8 cellular contexts compared by ENCODE assay signal in the genomic region with DNA sequence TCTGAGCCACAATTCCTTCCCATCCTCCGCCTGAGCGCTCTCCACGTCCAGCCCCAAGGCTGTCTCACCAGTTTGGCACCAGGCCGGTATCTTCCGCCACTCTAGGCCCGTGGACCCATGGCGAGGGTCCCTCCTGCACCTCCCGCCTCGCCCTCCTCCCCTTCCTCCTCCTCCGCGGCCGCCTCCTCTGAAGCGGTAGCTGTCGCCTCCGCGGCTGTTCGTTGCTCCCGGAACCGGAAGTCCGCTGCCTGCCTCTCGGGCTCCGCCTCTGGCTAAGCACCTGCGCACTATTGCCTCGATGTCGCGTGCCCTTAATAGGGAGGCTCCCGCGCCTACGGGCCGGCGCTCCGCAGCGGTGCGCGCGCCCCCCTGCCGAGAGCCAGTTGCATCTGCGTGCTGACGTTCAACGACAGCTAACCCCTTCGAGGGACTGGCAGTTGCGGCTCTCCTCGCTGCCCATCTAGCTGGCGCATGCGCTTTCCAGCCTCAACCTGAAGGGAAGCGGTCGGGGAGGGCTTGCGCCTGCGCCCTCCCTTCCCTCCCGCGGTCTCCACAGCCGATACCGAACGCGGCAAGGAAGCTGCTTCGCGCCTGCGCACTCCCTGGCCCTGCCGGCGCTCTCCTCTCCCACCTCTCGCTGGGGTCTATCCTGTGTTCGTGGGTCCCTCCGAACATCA. TPM values are rescaled to one million over a fixed set of nuclear protein-coding genes. Genes with fewer than 3 reads are reported as not detected.
DNase-seq lines count a peak whose midpoint lies in the region; ATAC-seq and TF ChIP-seq lines count a peak whose summit lies in the region.

Gene MBD1 (minus strand): TSS at position 229 of the 677 bp plus-strand sequence. CDS start 1,531 bp downstream, outside the sequence.

- 0 out of 2 replicates have a peak, but pooled peaks cover 12% of the 10 kb centered on the region for H3F3A ChIP-seq in SU-DHL-6 (ENCODE audit: insufficient read depth)

- H3K4me1 Mint-ChIP-seq in activated naive CD8-positive, alpha-beta T cell treated with anti-CD3 and anti-CD28 coated beads, Interleukin-2, amount 10 ng/mL, durations not matched to agents 7 days and 5 days: peaks cover 34% of the 10 kb centered on the region
- H3K4me1 Mint-ChIP-seq in glutamatergic neuron (ENCODE audit: low read depth, unreplicated experiment) (peaks cover 7% of the 10 kb centered on the region), osteocyte (ENCODE audit: unreplicated experiment) (peaks cover 32% of the 10 kb centered on the region)

- WGBS in thymus: under 1% methylated on average over 63 of the region's 63 CpGs

- POLR2A ChIA-PET in activated naive CD8-positive, alpha-beta T cell treated with anti-CD3 and anti-CD28 coated beads, Interleukin-2, amount 10 ng/mL, durations not matched to agents 7 days and 5 days (lab: Charles Lee): interaction anchor here (0.6 to 3.0 kb wide), 12 partner anchors 9 to 749 kb away, joined by 3 to 17 read pairs (median 8); partner anchors contain the start of genes CFAP53, SKA1 and SMAD4

- H3K36me3 Mint-ChIP-seq in activated naive CD8-positive, alpha-beta T cell treated with anti-CD3 and anti-CD28 coated beads, Interleukin-2, amount 10 ng/mL, durations not matched to agents 7 days and 5 days: peaks cover 35% of the 10 kb centered on the region
- peaks cover 4% of the 10 kb centered on the region for H3K36me3 Mint-ChIP-seq in glutamatergic neuron (ENCODE audit: unreplicated experiment)
- H3K36me3 Mint-ChIP-seq in osteocyte (ENCODE audit: unreplicated experiment): peaks cover 30% of the 10 kb centered on the region

- DNase-seq in GM12865 (ENCODE audit: low read depth) (peak; percentile 99), NCI-H128 (lab: John Stamatoyannopoulos, UW; ENCODE audit: unreplicated experiment) (peak; percentile 97), glutamatergic neuron (peak; percentile 95), osteocyte (ENCODE audit: extremely low spot score, unreplicated experiment) (peak; percentile 100)
- DNase-seq in activated naive CD8-positive, alpha-beta T cell treated with anti-CD3 and anti-CD28 coated beads, Interleukin-2, amount 10 ng/mL, durations not matched to agents 7 days and 5 days: peak; percentile 93

- H3K9me3 Mint-ChIP-seq in activated naive CD8-positive, alpha-beta T cell treated with anti-CD3 and anti-CD28 coated beads, Interleukin-2, amount 10 ng/mL, durations not matched to agents 7 days and 5 days: no peaks in the 10 kb centered on the region
- peaks cover 13% of the 10 kb centered on the region for H3K9me3 Mint-ChIP-seq in glutamatergic neuron (ENCODE audit: unreplicated experiment)
- no peaks in the 10 kb centered on the region for H3K9me3 Mint-ChIP-seq in osteocyte (ENCODE audit: unreplicated experiment)

- peak within 1 kb of the TSS; percentile 95 for H3K9ac ChIP-seq in SU-DHL-6 (ENCODE audit: low read length)

- TF ChIP-seq CTCF in GM12865 (IDR thresholded peaks at IDR 0.05; ENCODE audit: insufficient read depth, low read depth, low read length, missing control alignments): peak; percentile 16
- TF ChIP-seq CTCF in SU-DHL-6 (IDR thresholded peaks at IDR 0.05; ENCODE audit: insufficient read depth, low read length, poor library complexity, severe bottlenecking): no peak
- TF ChIP-seq CTCF in glutamatergic neuron (IDR thresholded peaks at IDR 0.05; ENCODE audit: partially characterized antibody, unreplicated experiment): no peak
- peak; percentile 16 for TF ChIP-seq CTCF in osteocyte (IDR thresholded peaks at IDR 0.05)

- H3K27me3 Mint-ChIP-seq in activated naive CD8-positive, alpha-beta T cell treated with anti-CD3 and anti-CD28 coated beads, Interleukin-2, amount 10 ng/mL, durations not matched to agents 7 days and 5 days: no peaks in the 10 kb centered on the region
- H3K27me3 Mint-ChIP-seq in glutamatergic neuron (ENCODE audit: unreplicated experiment) (peaks cover 6% of the 10 kb centered on the region), osteocyte (ENCODE audit: unreplicated experiment) (no peaks in the 10 kb centered on the region)

- peak within 1 kb of the TSS; percentile 97 for H3K27ac Mint-ChIP-seq in activated naive CD8-positive, alpha-beta T cell treated with anti-CD3 and anti-CD28 coated beads, Interleukin-2, amount 10 ng/mL, durations not matched to agents 7 days and 5 days
- H3K27ac Mint-ChIP-seq in glutamatergic neuron (ENCODE audit: unreplicated experiment) (peak within 1 kb of the TSS; percentile 86), osteocyte (ENCODE audit: unreplicated experiment) (peak within 1 kb of the TSS; percentile 94)

- H3K9me3 ChIP-seq in SU-DHL-6 (ENCODE audit: insufficient read depth, low read length): no peaks in the 10 kb centered on the region
- H3K9me3 ChIP-seq in thymus (ENCODE audit: control insufficient read depth): no peaks in the 10 kb centered on the region

- peak within 1 kb of the TSS; percentile 86 for H2AFZ ChIP-seq in SU-DHL-6 (ENCODE audit: low read depth, low read length, severe bottlenecking)

- no peaks in the 10 kb centered on the region for H3K27me3 ChIP-seq in SU-DHL-6 (ENCODE audit: low read length)
- H3K27me3 ChIP-seq in thymus (ENCODE audit: control insufficient read depth, insufficient read depth): no peaks in the 10 kb centered on the region

- peak; percentile 89 for ATAC-seq in HG02678 (IDR thresholded peaks at IDR 0.05; ENCODE audit: unreplicated experiment)
- ATAC-seq in activated naive CD8-positive, alpha-beta T cell treated with anti-CD3 and anti-CD28 coated beads, Interleukin-2, amount 10 ng/mL, durations not matched to agents 7 days and 5 days (ENCODE audit: low read depth): peak; percentile 91

- H3K9me2 ChIP-seq in SU-DHL-6 (replicated peaks; ENCODE audit: insufficient read depth, low read length): no peaks in the 10 kb centered on the region

- H3K4me3 ChIP-seq in GM12865 (ENCODE audit: low read depth, low read length) (peak within 1 kb of the TSS; percentile 90), SU-DHL-6 (ENCODE audit: insufficient read depth, low read length, poor library complexity, severe bottlenecking) (peak within 1 kb of the TSS; percentile 99), thymus (ENCODE audit: low read length) (peak within 1 kb of the TSS; percentile 77)

- peaks cover 22% of the 10 kb centered on the region for H3K4me1 ChIP-seq in thymus (ENCODE audit: control insufficient read depth, insufficient read depth, low read length)

- peak within 1 kb of the TSS; percentile 97 for H3K4me2 ChIP-seq in SU-DHL-6 (ENCODE audit: low read depth, low read length, poor library complexity, severe bottlenecking)

- H3K79me2 ChIP-seq in SU-DHL-6 (ENCODE audit: insufficient read depth, low read length): peaks cover 47% of the 10 kb centered on the region

- peak within 1 kb of the TSS; percentile 82 for H3K27ac ChIP-seq in SU-DHL-6 (ENCODE audit: low read depth, low read length)
- peak within 1 kb of the TSS; percentile 96 for H3K27ac ChIP-seq in thymus (ENCODE audit: low read depth)

- peaks cover 6% of the 10 kb centered on the region; the same call in 1 of the 2 replicates for H4K20me1 ChIP-seq in SU-DHL-6 (ENCODE audit: low read depth, low read length)

- H3K36me3 ChIP-seq in SU-DHL-6 (ENCODE audit: low read length) (peaks cover 8% of the 10 kb centered on the region; the same call in 1 of the 2 replicates), thymus (ENCODE audit: control insufficient read depth, insufficient read depth) (peaks cover 46% of the 10 kb centered on the region)

- H3K4me3 Mint-ChIP-seq in activated naive CD8-positive, alpha-beta T cell treated with anti-CD3 and anti-CD28 coated beads, Interleukin-2, amount 10 ng/mL, durations not matched to agents 7 days and 5 days: peak within 1 kb of the TSS; percentile 84
- peak within 1 kb of the TSS; percentile 95 for H3K4me3 Mint-ChIP-seq in glutamatergic neuron (ENCODE audit: unreplicated experiment)
- peak within 1 kb of the TSS; percentile 95 for H3K4me3 Mint-ChIP-seq in osteocyte (ENCODE audit: unreplicated experiment)

RNA-seq across cellular contexts. Expression of gene MBD1, which starts in this region (rescaled TPM):
- 100 to 1,000 TPM; 108 to 123 TPM for total RNA-seq in activated naive CD8-positive, alpha-beta T cell treated with anti-CD3 and anti-CD28 coated beads, Interleukin-2, amount 10 ng/mL, durations not matched to agents 7 days and 5 days
- total RNA-seq in glutamatergic neuron (ENCODE audit: unreplicated experiment) (91.0 TPM), osteocyte (69.9 and 74.2 TPM in 2 replicates)
- 48.9 TPM for polyA plus RNA-seq in thymus

Comparison
In these comparisons a context has a peak if more than half of its experiments do, and no peak if none do; other contexts are left out.
1. Peak in every context shown above with its lines: DNase-seq, ATAC-seq, H3K4me3 ChIP-seq and H3K27ac ChIP-seq.
2. CTCF ChIP-seq: peak in GM12865 (single experiment) and osteocyte (single experiment); none in SU-DHL-6 (single experiment) and glutamatergic neuron (single experiment).